ENCODE assay signal across 1 cellular context in the genomic region with DNA sequence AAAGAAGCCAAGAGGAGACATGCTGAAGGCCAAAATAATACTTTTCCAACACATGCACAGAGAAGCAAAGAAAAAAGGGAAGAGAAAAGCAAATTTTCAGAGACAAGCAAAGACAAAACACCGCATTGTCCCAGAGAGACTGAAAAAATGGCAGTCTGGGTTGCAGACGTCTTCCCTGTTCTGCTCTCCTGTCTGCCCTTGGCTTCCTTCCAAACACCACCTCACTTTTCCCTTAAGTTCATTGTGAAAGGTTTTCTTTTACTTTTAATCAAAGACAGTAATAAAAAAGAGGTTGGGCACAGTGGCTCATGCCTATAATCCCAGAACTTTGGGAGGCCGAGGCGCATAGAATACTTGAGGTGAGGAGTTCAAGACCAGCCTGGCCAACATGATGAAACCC.
TF ChIP-seq lines count a peak whose summit lies in the region.

No MANE protein-coding gene starts in this region.

TF ChIP-seq in GM23338, 12 proteins besides CTCF, POLR2A, EP300 and RAD21 (continued from another document):
- TF ChIP-seq, protein P1, sequence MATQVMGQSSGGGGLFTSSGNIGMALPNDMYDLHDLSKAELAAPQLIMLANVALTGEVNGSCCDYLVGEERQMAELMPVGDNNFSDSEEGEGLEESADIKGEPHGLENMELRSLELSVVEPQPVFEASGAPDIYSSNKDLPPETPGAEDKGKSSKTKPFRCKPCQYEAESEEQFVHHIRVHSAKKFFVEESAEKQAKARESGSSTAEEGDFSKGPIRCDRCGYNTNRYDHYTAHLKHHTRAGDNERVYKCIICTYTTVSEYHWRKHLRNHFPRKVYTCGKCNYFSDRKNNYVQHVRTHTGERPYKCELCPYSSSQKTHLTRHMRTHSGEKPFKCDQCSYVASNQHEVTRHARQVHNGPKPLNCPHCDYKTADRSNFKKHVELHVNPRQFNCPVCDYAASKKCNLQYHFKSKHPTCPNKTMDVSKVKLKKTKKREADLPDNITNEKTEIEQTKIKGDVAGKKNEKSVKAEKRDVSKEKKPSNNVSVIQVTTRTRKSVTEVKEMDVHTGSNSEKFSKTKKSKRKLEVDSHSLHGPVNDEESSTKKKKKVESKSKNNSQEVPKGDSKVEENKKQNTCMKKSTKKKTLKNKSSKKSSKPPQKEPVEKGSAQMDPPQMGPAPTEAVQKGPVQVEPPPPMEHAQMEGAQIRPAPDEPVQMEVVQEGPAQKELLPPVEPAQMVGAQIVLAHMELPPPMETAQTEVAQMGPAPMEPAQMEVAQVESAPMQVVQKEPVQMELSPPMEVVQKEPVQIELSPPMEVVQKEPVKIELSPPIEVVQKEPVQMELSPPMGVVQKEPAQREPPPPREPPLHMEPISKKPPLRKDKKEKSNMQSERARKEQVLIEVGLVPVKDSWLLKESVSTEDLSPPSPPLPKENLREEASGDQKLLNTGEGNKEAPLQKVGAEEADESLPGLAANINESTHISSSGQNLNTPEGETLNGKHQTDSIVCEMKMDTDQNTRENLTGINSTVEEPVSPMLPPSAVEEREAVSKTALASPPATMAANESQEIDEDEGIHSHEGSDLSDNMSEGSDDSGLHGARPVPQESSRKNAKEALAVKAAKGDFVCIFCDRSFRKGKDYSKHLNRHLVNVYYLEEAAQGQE (IDR thresholded peaks at IDR 0.05; ENCODE audit: unreplicated experiment) = no peak
